In genomic region chr2:191854385-191855372, GRCh38 we compare ENCODE assay signal across 19 cellular contexts. TPM values are rescaled to one million over a fixed set of nuclear protein-coding genes. Genes with fewer than 3 reads are reported as not detected.
A peak's percentile ranks its signal among the peaks of the same experiment; 100 is the strongest.
DNase-seq lines count a peak whose midpoint lies in the region; ATAC-seq, FAIRE-seq and TF ChIP-seq lines count a peak whose summit lies in the region.
"Had no signal": no experiment of that assay in that cellular context is flagged by ENCODE, and none has a peak within 500 bp of the region (broad histone marks: within the 10 kb centered on the region; RNA-seq: fewer than 3 reads in every experiment).

No MANE protein-coding gene starts in this region.

- no peak overlapping the region for H3K4ac ChIP-seq in IMR-90 (ENCODE audit: low read depth, low read length)

- H4K8ac ChIP-seq in IMR-90 (ENCODE audit: low read depth in 2 of 2, low read length in 2 of 2) = no peak overlapping the region

- ATAC-seq in IMR-90 (ENCODE audit: low read depth) (no peak), K562 (peak; percentile 11; the same call in 1 of the 3 replicates), right cardiac atrium (peak; percentile 60 to 83), pancreas (peak; percentile 30 to 81 (median 68)), HG03521 (IDR thresholded peaks at IDR 0.05; ENCODE audit: unreplicated experiment) (no peak)

- CTCF ChIA-PET in IMR-90 (lab: Yijun Ruan, JAX) = no interaction called here
- CTCF ChIA-PET in K562 (lab: Yijun Ruan, JAX; ENCODE audit: low intra/inter-chr PET ratio) = no interaction called here

- H3K27me3 Mint-ChIP-seq in glutamatergic neuron (ENCODE audit: unreplicated experiment) = no peaks in the 10 kb centered on the region
- H3K27me3 Mint-ChIP-seq: type B pancreatic cell had no signal

- no peak for TF ChIP-seq CTCF in IMR-90 (conservative IDR thresholded peaks at IDR 0.05; ENCODE audit: low read depth, low read length)
- TF ChIP-seq CTCF in K562 (IDR thresholded peaks at IDR 0.05 in 2 of 3, conservative IDR thresholded peaks at IDR 0.05 in 1 of 3; ENCODE audit: insufficient read depth in 2 of 3, low read depth in 1 of 3, low read length in 3 of 3) = no peak
- no peak for TF ChIP-seq CTCF in pancreas (IDR thresholded peaks at IDR 0.05)
- TF ChIP-seq CTCF in glutamatergic neuron (IDR thresholded peaks at IDR 0.05; ENCODE audit: partially characterized antibody, unreplicated experiment) = no peak

- H2BK5ac ChIP-seq in IMR-90 (ENCODE audit: low read depth, low read length, poor library complexity, severe bottlenecking) = no peak overlapping the region

- H3K27ac Mint-ChIP-seq in glutamatergic neuron (ENCODE audit: unreplicated experiment) = no peak overlapping the region
- H3K27ac Mint-ChIP-seq: B cell, H9, type B pancreatic cell had no signal

- intact Hi-C loops in IMR-90 (cut with micrococcal nuclease) (no loop called here), K562 (cut with micrococcal nuclease) (no loop called here), right cardiac atrium (cut with DNase I) (no loop called here), pancreas (cut with DNase I) (no loop called here)

- H3K14ac ChIP-seq in IMR-90 (replicated peaks; ENCODE audit: low read depth, low read length) = no peak overlapping the region

- H4K91ac ChIP-seq in IMR-90 (ENCODE audit: insufficient read depth, low read depth, low read length) = no peak overlapping the region

- 0 out of 2 replicates have a peak overlapping the region, but pooled peaks have one; percentile 64 for H3K18ac ChIP-seq in IMR-90 (ENCODE audit: low read depth, low read length)

- H3K4me3 Mint-ChIP-seq in glutamatergic neuron (ENCODE audit: unreplicated experiment) = no peak overlapping the region
- H3K4me3 Mint-ChIP-seq: B cell, H9, neural crest cell, type B pancreatic cell had no signal

- H4K20me1 ChIP-seq in IMR-90 (ENCODE audit: insufficient read depth, low read length) (no peaks in the 10 kb centered on the region), K562 (replicated peaks; ENCODE audit: control insufficient read depth, insufficient read depth, low read length) (no peaks in the 10 kb centered on the region)

- no peak overlapping the region for H2BK15ac ChIP-seq in IMR-90 (ENCODE audit: low read depth, low read length)

- no peak overlapping the region for H2AK5ac ChIP-seq in IMR-90 (ENCODE audit: low read depth, low read length)

- no peaks in the 10 kb centered on the region for H3K9me3 Mint-ChIP-seq in glutamatergic neuron (ENCODE audit: unreplicated experiment)
- H3K9me3 Mint-ChIP-seq: H9, neural crest cell, type B pancreatic cell had no signal

- no peaks in the 10 kb centered on the region for H3K36me3 Mint-ChIP-seq in glutamatergic neuron (ENCODE audit: unreplicated experiment)
- H3K36me3 Mint-ChIP-seq: type B pancreatic cell had no signal

- no peak overlapping the region for H3K23ac ChIP-seq in IMR-90 (ENCODE audit: low read depth, low read length)

- no peak overlapping the region for H3K27ac ChIP-seq in IMR-90 (ENCODE audit: insufficient read depth, low read length)
- H3K27ac ChIP-seq in K562 (ENCODE audit: extremely low read depth, low read depth, low read length) = peak overlapping the region; percentile 71
- H3K27ac ChIP-seq in right cardiac atrium (ENCODE audit: low read length) = peak overlapping the region; percentile 86
- peak overlapping the region in 2 of 4 donors; percentile 7 to 15 for H3K27ac ChIP-seq in pancreas
- H3K27ac ChIP-seq: dorsolateral prefrontal cortex had no signal

- H3K4me3 ChIP-seq in IMR-90 (ENCODE audit: insufficient read depth, low read depth, low read length) (no peak overlapping the region), K562 (peak overlapping the region; percentile 13; the same call in 1 of the 2 replicates), right cardiac atrium (ENCODE audit: low read length) (no peak overlapping the region), pancreas (no peak overlapping the region)
- H3K4me3 ChIP-seq: dorsolateral prefrontal cortex, sigmoid colon had no signal

- no peaks in the 10 kb centered on the region for H3K4me1 Mint-ChIP-seq in glutamatergic neuron (ENCODE audit: low read depth, unreplicated experiment)
- H3K4me1 Mint-ChIP-seq: B cell had no signal

- no CpG with 5 or more reads among the region's 6 CpGs for WGBS in IMR-90 (ENCODE audit: extremely low coverage in 2 of 2, insufficient read length in 1 of 2), 2 experiments
- 29% methylated on average over 6 of the region's 6 CpGs for WGBS in K562 (ENCODE audit: insufficient coverage, low coverage, missing lambda C conversion rate)
- WGBS in right cardiac atrium = 57% methylated on average over 6 of the region's 6 CpGs
- 45 to 52% methylated on average over 6 of the region's 6 CpGs for WGBS in pancreas, 2 donors

- in situ Hi-C loops in IMR-90 (cut with MboI; ENCODE audit: low sequenced_read_pairs) (no loop called here), K562 (cut with MboI) (no loop called here)

- H3K56ac ChIP-seq in IMR-90 (ENCODE audit: extremely low read depth, insufficient read depth, low read length) = no peak overlapping the region

- H3K9ac ChIP-seq in IMR-90 (ENCODE audit: low read depth, low read length) (no peak overlapping the region), K562 (ENCODE audit: insufficient read depth in 1 of 2, low read depth in 2 of 2, low read length in 2 of 2) (peak overlapping the region in 1 of 2 experiments; percentile 57; a peak in 2 of 4 replicates)

- dilution Hi-C loops in IMR-90 (cut with HindIII; ENCODE audit: low sequenced_read_pairs, unreplicated experiment) = no loop called here

- H2BK20ac ChIP-seq in IMR-90 (ENCODE audit: low read depth, low read length) = no peak overlapping the region; the same call in 1 of the 2 replicates

- TF ChIP-seq EP300 in K562 (IDR thresholded peaks at IDR 0.05; ENCODE audit: low read length) = no peak

- H2AK9ac ChIP-seq in IMR-90 (replicated peaks; ENCODE audit: low read depth, low read length, poor library complexity) = no peak overlapping the region

- BruUV-seq in IMR-90 (replicated peaks; lab: Mats Ljungman, UMichigan) (no TSS peak), K562 (replicated peaks; lab: Mats Ljungman, UMichigan) (no TSS peak)

- H2AFZ ChIP-seq in IMR-90 (replicated peaks; ENCODE audit: low read length, poor library complexity) (no peak overlapping the region), K562 (ENCODE audit: low read depth, low read length) (peak overlapping the region; percentile 77)

- no peaks in the 10 kb centered on the region for H3K27me3 ChIP-seq in IMR-90 (ENCODE audit: control insufficient read depth, insufficient read depth, low read length)
- H3K27me3 ChIP-seq in K562 (ENCODE audit: control insufficient read depth in 2 of 2, insufficient read depth in 2 of 2, low read length in 2 of 2) = no peaks in the 10 kb centered on the region
- no peaks in the 10 kb centered on the region for H3K27me3 ChIP-seq in right cardiac atrium (ENCODE audit: control insufficient read depth, insufficient read depth)
- no peaks in the 10 kb centered on the region for H3K27me3 ChIP-seq in pancreas
- H3K27me3 ChIP-seq: dorsolateral prefrontal cortex, sigmoid colon had no signal

- FAIRE-seq in K562 (lab: Jason Lieb, UNC) (no peak), pancreas (lab: Jason Lieb, UNC) (peak; percentile 5)

- POLR2A ChIA-PET in IMR-90 (lab: Charles Lee; ENCODE audit: unreplicated experiment) = no interaction called here
- POLR2A ChIA-PET in K562 (lab: Yijun Ruan, JAX) = interaction anchor here (1.6 kb wide), 1 partner anchor 8 kb away, joined by 6 read pairs; the partner anchor contains the start of gene CAVIN2

- DNase-seq in IMR-90 (no peak), K562 (ENCODE audit: extremely low read depth in 1 of 4, low spot score in 3 of 4) (no peak), right cardiac atrium (no peak), pancreas (no peak), glutamatergic neuron (no peak), germinal center (ENCODE audit: low spot score) (no peak), NCI-H128 (lab: John Stamatoyannopoulos, UW; ENCODE audit: unreplicated experiment) (no peak)
- DNase-seq: activated effector memory CD4-positive, alpha-beta T cell treated with Interleukin-2 at 50 U/mL for 16 hours; anterior cingulate cortex; dorsolateral prefrontal cortex; H9; NCI-H1436; NCI-H446 treated with DMSO at 0.1 percent for 48 hours; sigmoid colon; stimulated activated CD4-positive, alpha-beta T cell treated with anti-CD3 and anti-CD28 coated beads, Interleukin-4, amount 100 ng/mL, for 24 hours had no signal

- H3K4me1 ChIP-seq in IMR-90 (ENCODE audit: control insufficient read depth, insufficient read depth, low read length) (peaks cover 2% of the 10 kb centered on the region; the same call in 1 of the 2 replicates), K562 (replicated peaks in 1 of 2; ENCODE audit: control insufficient read depth in 2 of 2, insufficient read depth in 2 of 2, low read length in 2 of 2) (peaks cover 0 to 41% of the 10 kb centered on the region in 2 experiments; a peak in 3 of 5 replicates), right cardiac atrium (ENCODE audit: control insufficient read depth, insufficient read depth, low read length) (no peaks in the 10 kb centered on the region), pancreas (peaks cover 0 to 3% (median 0%) of the 10 kb centered on the region in 3 donors)

- H3K4me2 ChIP-seq in IMR-90 (ENCODE audit: low read depth, low read length) = no peak overlapping the region
- peak overlapping the region; percentile 67 for H3K4me2 ChIP-seq in K562 (ENCODE audit: insufficient read depth, low read length)

- no peak for TF ChIP-seq RAD21 in IMR-90 (IDR thresholded peaks at IDR 0.05; ENCODE audit: low read length)
- TF ChIP-seq RAD21 in K562 (CRISPR knock-in tag; conservative IDR thresholded peaks at IDR 0.05 in 1 of 2, IDR thresholded peaks at IDR 0.05 in 1 of 2) = no peak

- TF ChIP-seq POLR2A in IMR-90 (IDR thresholded peaks at IDR 0.05; ENCODE audit: low read depth, low read length) (no peak), K562 (conservative IDR thresholded peaks at IDR 0.05) (no peak)

- no peak overlapping the region for H4K5ac ChIP-seq in IMR-90 (ENCODE audit: low read depth, low read length)

- H3K9me1 ChIP-seq in IMR-90 (ENCODE audit: insufficient read depth, low read length) (no peaks in the 10 kb centered on the region), K562 (ENCODE audit: control insufficient read depth, insufficient read depth, low read length) (no peaks in the 10 kb centered on the region)

- no peaks in the 10 kb centered on the region for H3K9me3 ChIP-seq in IMR-90 (ENCODE audit: control insufficient read depth, insufficient read depth, low read length)
- no peaks in the 10 kb centered on the region for H3K9me3 ChIP-seq in K562 (replicated peaks; ENCODE audit: control insufficient read depth, insufficient read depth, low read depth, low read length)
- no peaks in the 10 kb centered on the region for H3K9me3 ChIP-seq in right cardiac atrium (ENCODE audit: control insufficient read depth, low read length)
- no peaks in the 10 kb centered on the region for H3K9me3 ChIP-seq in pancreas
- H3K9me3 ChIP-seq: sigmoid colon had no signal

- no peaks in the 10 kb centered on the region for H3K79me1 ChIP-seq in IMR-90 (ENCODE audit: low read depth in 1 of 2, low read length in 2 of 2)

- peaks cover 78% of the 10 kb centered on the region for H3K79me2 ChIP-seq in K562 (ENCODE audit: control insufficient read depth, insufficient read depth, low read length)

- H2BK120ac ChIP-seq in IMR-90 (ENCODE audit: low read depth, low read length) = no peak overlapping the region; the same call in 1 of the 2 replicates

- H3K36me3 ChIP-seq in IMR-90 (ENCODE audit: control insufficient read depth, insufficient read depth, low read length) = no peaks in the 10 kb centered on the region
- no peaks in the 10 kb centered on the region for H3K36me3 ChIP-seq in K562 (ENCODE audit: control insufficient read depth, insufficient read depth, low read length)
- H3K36me3 ChIP-seq in pancreas = no peaks in the 10 kb centered on the region
- H3K36me3 ChIP-seq: sigmoid colon had no signal

RNA-seq across cellular contexts. Expression of gene CAVIN2, which starts 7.8 kb away (rescaled TPM):
- 11.5 and 12.5 TPM in 2 replicates for total RNA-seq in IMR-90 (2012; rRNA removed)
- polyA plus RNA-seq in IMR-90 (2012; rRNA removed) = 7.7 and 8.3 TPM in 2 replicates
- polyA plus RNA-seq in IMR-90 (2012; cell fraction: cytosol; rRNA removed) = 4.0 and 7.0 TPM in 2 replicates
- 2.8 and 3.3 TPM in 2 replicates for polyA plus RNA-seq in IMR-90 (2012; cell fraction: nucleus; rRNA removed; ENCODE audit: low replicate concordance)
- 11.7 and 16.8 TPM in 2 replicates for total RNA-seq in K562 (2011; cell fraction: chromatin; rRNA removed; ENCODE audit: low replicate concordance)
- 12.2 and 13.9 TPM in 2 replicates for total RNA-seq in K562 (2011; cell fraction: nucleolus; rRNA removed)
- total RNA-seq in K562 (2011; cell fraction: nucleoplasm; rRNA removed) = 12.6 and 12.7 TPM in 2 replicates
- 65.1 and 71.8 TPM in 2 replicates for total RNA-seq in K562 (2014; rRNA removed)
- 81.0 and 86.4 TPM in 2 replicates for total RNA-seq in K562 (2014; rRNA removed; fragmentation: Illumina TruSeq; extraction: Trizol)
- total RNA-seq in K562 (2015; rRNA removed; fragmentation: Illumina TruSeq; extraction: Trizol) = 87.7 and 92.4 TPM in 2 replicates
- total RNA-seq in K562 (2021) = 70.5 and 74.6 TPM in 2 replicates
- 29.3 and 43.5 TPM in 2 replicates for polyA plus RNA-seq in K562 (2011; rRNA removed)
- polyA plus RNA-seq in K562 (2011; cell fraction: cytosol; rRNA removed) = 22.5 and 40.5 TPM in 2 replicates
- 14.2 and 19.0 TPM in 2 replicates for polyA plus RNA-seq in K562 (2011; cell fraction: nucleus; rRNA removed)
- 44.5 and 64.1 TPM in 2 replicates for polyA plus RNA-seq in K562 (2012)
- polyA plus RNA-seq in K562 (2014; fragmentation: Illumina TruSeq; extraction: Trizol) = 66.6 and 73.8 TPM in 2 replicates
- polyA plus RNA-seq in K562 (2014; fragmentation: Nextera tagmentation; extraction: Ambion mirVana) = 10 to 100 TPM; 20.6 to 31.5 TPM
- 63.4 and 69.0 TPM in 2 replicates for polyA plus RNA-seq in K562 (2014; rRNA removed)
- 31.3 and 39.1 TPM in 2 replicates for polyA minus RNA-seq in K562 (2011; rRNA and poly(A)+ RNA removed)
- 23.3 and 34.4 TPM in 2 replicates for polyA minus RNA-seq in K562 (2011; cell fraction: cytosol; rRNA and poly(A)+ RNA removed)
- 26.5 and 38.9 TPM in 2 replicates for polyA minus RNA-seq in K562 (2011; cell fraction: nucleus; rRNA and poly(A)+ RNA removed)
- 100 to 1,000 TPM in 3 of 4 donors, 10 to 100 TPM in 1; 97.9 to 128 (median 119) TPM for total RNA-seq in right cardiac atrium
- 76.0 TPM for polyA plus RNA-seq in right cardiac atrium
- 1 to 10 TPM; 1.3 to 5.6 (median 4.6) TPM for total RNA-seq in pancreas
- polyA plus RNA-seq in pancreas = 1 to 10 TPM; 4.2 to 7.0 TPM
- not detected for total RNA-seq in glutamatergic neuron (ENCODE audit: unreplicated experiment)
- total RNA-seq: B cell, H9, neural crest cell had no signal

Comparison
In these comparisons a context has a peak if more than half of its experiments do, and no peak if none do; other contexts are left out.
1. ATAC-seq: peak in K562 (single experiment), right cardiac atrium (2 of 2) and pancreas (4 of 4); none in IMR-90 (single experiment) and HG03521 (single experiment).